In the genomic region with DNA sequence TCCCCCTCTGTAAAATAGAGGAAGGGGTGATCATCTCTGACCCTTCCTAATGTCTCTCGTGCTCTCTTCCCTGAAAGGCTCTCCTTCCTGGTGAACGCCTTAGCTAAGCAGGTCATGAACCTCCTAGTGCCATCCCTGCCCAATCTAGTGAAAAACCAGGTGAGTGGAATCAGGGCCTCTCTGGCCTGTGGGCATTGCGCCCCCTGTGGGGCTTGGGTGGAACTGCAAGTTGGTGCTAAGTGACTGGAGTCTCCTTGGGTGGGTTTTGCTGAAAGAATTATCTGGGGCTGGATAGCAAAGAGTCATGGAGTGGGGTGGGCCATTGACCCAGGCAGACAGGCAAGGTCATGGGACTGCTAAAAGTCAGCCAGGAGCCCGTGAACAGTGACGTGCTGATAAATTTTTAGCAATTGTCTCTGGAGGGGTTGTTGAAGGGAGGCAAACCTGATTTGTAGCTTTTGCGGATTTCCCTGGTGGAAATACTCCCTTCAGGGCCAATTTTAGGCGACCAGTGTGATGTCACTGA, we compare ENCODE assay signal across 8 cellular contexts. TPM values are rescaled to one million over a fixed set of nuclear protein-coding genes. Genes with fewer than 3 reads are reported as not detected.
DNase-seq lines count a peak whose midpoint lies in the region; ATAC-seq and TF ChIP-seq lines count a peak whose summit lies in the region.

No MANE protein-coding gene starts in this region.

- H3K27ac ChIP-seq in breast epithelium: no peak overlapping the region
- H3K27ac ChIP-seq in lung (ENCODE audit: low read depth in 1 of 2, low read length in 1 of 2): no peak overlapping the region

- no peaks in the 10 kb centered on the region for H3K9me3 ChIP-seq in MG63
- H3K9me3 ChIP-seq in breast epithelium: peaks cover 0 to 3% of the 10 kb centered on the region in 2 donors
- peaks cover 0 to 4% of the 10 kb centered on the region in 2 donors for H3K9me3 ChIP-seq in lung (ENCODE audit: control insufficient read depth in 2 of 2, insufficient read depth in 1 of 2, low read length in 1 of 2)

- peak; percentile 29 for DNase-seq in EL
- DNase-seq in MG63: peak; percentile 17
- DNase-seq in activated CD4-positive, CD25-positive, alpha-beta regulatory T cell (lab: John Stamatoyannopoulos, UW): peak; percentile 19 to 63 (median 39)
- DNase-seq in breast epithelium (ENCODE audit: low spot score in 2 of 2): no peak
- peak; percentile 34 for DNase-seq in lung (ENCODE audit: low spot score)
- DNase-seq in stimulated activated CD8-positive, alpha-beta memory T cell treated with anti-CD3 and anti-CD28 coated beads, Interleukin-15, amount 100 ng/mL, for 48 hours (ENCODE audit: low read depth in 2 of 2): peak; percentile 31 to 40
- no peak for DNase-seq in GDM1 (lab: John Stamatoyannopoulos, UW)
- no peak for DNase-seq in DMS79 (lab: John Stamatoyannopoulos, UW)

- H3K27me3 ChIP-seq in MG63 (no peaks in the 10 kb centered on the region), breast epithelium (peaks cover 0 to 6% of the 10 kb centered on the region in 2 donors), lung (ENCODE audit: control insufficient read depth, insufficient read depth) (no peaks in the 10 kb centered on the region)

- H3K4me1 ChIP-seq in breast epithelium (no peaks in the 10 kb centered on the region), lung (ENCODE audit: control insufficient read depth in 2 of 2, insufficient read depth in 2 of 2, low read length in 2 of 2) (no peaks in the 10 kb centered on the region)

- H3K36me3 ChIP-seq in MG63 (no peaks in the 10 kb centered on the region), breast epithelium (no peaks in the 10 kb centered on the region), lung (ENCODE audit: control insufficient read depth in 2 of 2, insufficient read depth in 2 of 2, low read length in 2 of 2) (no peaks in the 10 kb centered on the region)

- TF ChIP-seq CTCF in breast epithelium (IDR thresholded peaks at IDR 0.05): peak; percentile 44 to 73 (median 70)
- peak; percentile 68 for TF ChIP-seq CTCF in lung (IDR thresholded peaks at IDR 0.05; ENCODE audit: control extremely low read depth, extremely low read depth)

- TF ChIP-seq POLR2A in breast epithelium (IDR thresholded peaks at IDR 0.05): no peak

- H3K4me3 ChIP-seq in MG63: no peak overlapping the region
- H3K4me3 ChIP-seq in breast epithelium: no peak overlapping the region
- no peak overlapping the region for H3K4me3 ChIP-seq in lung

- intact Hi-C loops in breast epithelium (cut with DNase I; ENCODE audit: low total_unique reads): no loop called here

- 33 to 46% methylated on average over 7 of the region's 7 CpGs for WGBS in lung, 2 donors

- no peak for ATAC-seq in lung (ENCODE audit: insufficient read depth, low FRiP score)

RNA-seq across cellular contexts. Expression of gene BPIFB1, which starts 8.9 kb away (rescaled TPM):
- not detected in 2 replicates for total RNA-seq in MG63 (2014; rRNA removed; shearing (Covaris generic); ENCODE audit: low replicate concordance)
- total RNA-seq in breast epithelium: 1 to 10 TPM in 1 of 3 donors, under 1 TPM in 1, not detected in 1; 0.66 to 1.0 TPM
- total RNA-seq in lung: 100 to 1,000 TPM in 1 of 2 donors, 10 to 100 TPM in 1; 61.9 to 445 TPM
- polyA plus RNA-seq in lung: 100 to 1,000 TPM; 251 to 333 TPM

RNA-seq across cellular contexts. Expression of gene BPIFA1, which starts 56.1 kb away (rescaled TPM):
- not detected in 2 replicates for total RNA-seq in MG63 (2014; rRNA removed; shearing (Covaris generic); ENCODE audit: low replicate concordance)
- total RNA-seq in breast epithelium: not detected
- 10 to 100 TPM in 1 of 2 donors, under 1 TPM in 1; 0.48 to 59.6 TPM for total RNA-seq in lung
- polyA plus RNA-seq in lung: 100 to 1,000 TPM in 1 of 2 donors, 10 to 100 TPM in 1; 13.2 to 153 TPM

Comparison
In these comparisons a context has a peak if more than half of its experiments do, and no peak if none do; other contexts are left out.
1. DNase-seq: peak in EL (single experiment), MG63 (single experiment), activated CD4-positive, CD25-positive, alpha-beta regulatory T cell (4 of 4), lung (single experiment) and stimulated activated CD8-positive, alpha-beta memory T cell treated with anti-CD3 and anti-CD28 coated beads, Interleukin-15, amount 100 ng/mL, for 48 hours (2 of 2); none in breast epithelium (0 of 2), GDM1 (single experiment) and DMS79 (single experiment).
2. RNA of gene BPIFB1, which starts 8.9 kb away (total RNA-seq): 61.9 to 445 TPM in lung; 0.66 to 1.0 TPM in breast epithelium and not detected in MG63; every median in the first group is over 10 times any median in the second.